Comparison of ENCODE assay signal across 1 cellular context in genomic region chr9:630817-631216, GRCh38.
TF ChIP-seq lines count a peak whose summit lies in the region.

No MANE protein-coding gene starts in this region.

TF ChIP-seq in endothelial cell of umbilical vein, 7 proteins besides CTCF, POLR2A, EP300 and RAD21:
- TF ChIP-seq MAX (IDR thresholded peaks at IDR 0.05; ENCODE audit: insufficient read depth, insufficient read length) (no peak), GATA2 (IDR thresholded peaks at IDR 0.05; ENCODE audit: insufficient read depth, insufficient read length, low read depth, low read length) (no peak), POLR2AphosphoS5 (IDR thresholded peaks at IDR 0.05; ENCODE audit: insufficient read depth, low read depth, low read length) (no peak), JUN (IDR thresholded peaks at IDR 0.05; ENCODE audit: borderline replicate concordance, insufficient read depth, insufficient read length, low read depth) (no peak), EZH2 (IDR thresholded peaks at IDR 0.05; ENCODE audit: borderline replicate concordance, low read depth, low read length, severe bottlenecking) (no peak), MYC (IDR thresholded peaks at IDR 0.05; ENCODE audit: low read depth, low read length) (no peak)
